In the genomic region with DNA sequence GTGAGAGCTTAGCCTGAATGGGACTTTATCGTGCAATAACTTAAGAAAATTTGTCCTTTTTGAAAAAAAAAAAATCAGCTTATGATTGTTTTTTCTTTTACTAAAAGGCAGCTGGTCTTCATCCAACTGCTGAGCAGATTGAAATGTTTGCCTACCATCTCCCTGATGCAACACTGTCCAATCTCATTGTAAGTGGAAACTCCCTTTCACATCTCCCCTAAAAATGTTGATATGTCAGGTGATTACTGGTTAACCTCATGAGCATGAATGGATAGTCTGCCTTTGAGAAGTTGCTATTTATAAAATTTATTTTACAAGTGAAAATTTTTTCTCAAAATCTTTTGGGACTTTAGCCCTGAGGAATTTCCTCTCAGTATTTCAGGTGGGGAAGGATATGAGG, we compare ENCODE assay signal across 15 cellular contexts. TPM values are rescaled to one million over a fixed set of nuclear protein-coding genes. Genes with fewer than 3 reads are reported as not detected.
DNase-seq lines count a peak whose midpoint lies in the region; ATAC-seq and TF ChIP-seq lines count a peak whose summit lies in the region.
"Had no signal": no experiment of that assay in that cellular context is flagged by ENCODE, and none has a peak within 500 bp of the region (broad histone marks: within the 10 kb centered on the region; RNA-seq: fewer than 3 reads in every experiment).

No MANE protein-coding gene starts in this region.

- peak overlapping the region; percentile 79 for H3K27ac Mint-ChIP-seq in CD8-positive, alpha-beta T cell
- peak overlapping the region in 1 of 9 donors; percentile 51 for H3K27ac Mint-ChIP-seq in naive thymus-derived CD4-positive, alpha-beta T cell
- H3K27ac Mint-ChIP-seq: HFFc6 had no signal

- TF ChIP-seq EP300 in ovary (IDR thresholded peaks at IDR 0.05) = no peak

- no peaks in the 10 kb centered on the region for H3K9me3 Mint-ChIP-seq in CD8-positive, alpha-beta T cell
- no peaks in the 10 kb centered on the region for H3K9me3 Mint-ChIP-seq in naive thymus-derived CD4-positive, alpha-beta T cell
- H3K9me3 Mint-ChIP-seq: HFFc6 had no signal

- TF ChIP-seq CTCF in CD8-positive, alpha-beta T cell (IDR thresholded peaks at IDR 0.05) = no peak
- no peak for TF ChIP-seq CTCF in astrocyte of the spinal cord (IDR thresholded peaks at IDR 0.05; ENCODE audit: low read depth, low read length)
- TF ChIP-seq CTCF in ovary (IDR thresholded peaks at IDR 0.05) = no peak

- ATAC-seq in CD8-positive, alpha-beta T cell = peak; percentile 57
- peak; percentile 67 for ATAC-seq in naive thymus-derived CD4-positive, alpha-beta T cell
- ATAC-seq in Right ventricle myocardium inferior = no peak

- WGBS in ovary, 3 donors = 75 to 79% (median 76%) methylated on average over 1 of the region's 1 CpG

- no peaks in the 10 kb centered on the region for H3K9me3 ChIP-seq in CD8-positive, alpha-beta T cell (ENCODE audit: low read length)
- H3K9me3 ChIP-seq in naive thymus-derived CD4-positive, alpha-beta T cell (ENCODE audit: control insufficient read depth in 2 of 3, low read length in 3 of 3) = no peaks in the 10 kb centered on the region
- H3K9me3 ChIP-seq in ovary = no peaks in the 10 kb centered on the region
- H3K9me3 ChIP-seq: Caco-2, left ventricle myocardium inferior had no signal

- intact Hi-C loops in CD8-positive, alpha-beta T cell (cut with DNase I, micrococcal nuclease) = no loop called here
- intact Hi-C loops in naive thymus-derived CD4-positive, alpha-beta T cell (cut with micrococcal nuclease) = loop anchor here in 1 of 2 donors (1.0 kb wide), 1 partner anchor 22 kb away; the partner anchor contains the start of gene SUPV3L1
- intact Hi-C loops in Right ventricle myocardium inferior (cut with DNase I) = no loop called here
- intact Hi-C loops in ovary (cut with DNase I) = no loop called here

- no peaks in the 10 kb centered on the region for H3K27me3 Mint-ChIP-seq in CD8-positive, alpha-beta T cell (ENCODE audit: low read depth)
- no peaks in the 10 kb centered on the region for H3K27me3 Mint-ChIP-seq in naive thymus-derived CD4-positive, alpha-beta T cell

- no peak overlapping the region for H3K4me3 Mint-ChIP-seq in CD8-positive, alpha-beta T cell
- H3K4me3 Mint-ChIP-seq in naive thymus-derived CD4-positive, alpha-beta T cell = peak overlapping the region in 1 of 10 donors; percentile 63
- H3K4me3 Mint-ChIP-seq: HFFc6 had no signal

- peaks cover 18% of the 10 kb centered on the region for H3K36me3 ChIP-seq in CD8-positive, alpha-beta T cell (ENCODE audit: insufficient read depth, low read length)
- peaks cover 9 to 71% (median 24%) of the 10 kb centered on the region in 3 experiments for H3K36me3 ChIP-seq in naive thymus-derived CD4-positive, alpha-beta T cell (ENCODE audit: control insufficient read depth in 2 of 3, insufficient read depth in 3 of 3, low read length in 3 of 3)
- H3K36me3 ChIP-seq in ovary = no peaks in the 10 kb centered on the region

- in situ Hi-C loops in astrocyte of the spinal cord (cut with HindIII; ENCODE audit: low sequenced_read_pairs) = no loop called here

- peaks cover 19% of the 10 kb centered on the region for H3K4me1 ChIP-seq in CD8-positive, alpha-beta T cell (ENCODE audit: insufficient read depth, low read length)
- peaks cover 0 to 35% of the 10 kb centered on the region in 2 donors for H3K4me1 ChIP-seq in naive thymus-derived CD4-positive, alpha-beta T cell (ENCODE audit: control insufficient read depth in 2 of 2, insufficient read depth in 2 of 2, low read length in 2 of 2)
- no peaks in the 10 kb centered on the region for H3K4me1 ChIP-seq in ovary (ENCODE audit: insufficient read depth)
- H3K4me1 ChIP-seq: left ventricle myocardium inferior had no signal

- no peak overlapping the region for H3K27ac ChIP-seq in CD8-positive, alpha-beta T cell (ENCODE audit: low read depth, low read length)
- no peak overlapping the region for H3K27ac ChIP-seq in naive thymus-derived CD4-positive, alpha-beta T cell (ENCODE audit: low read depth, low read length)
- no peak overlapping the region for H3K27ac ChIP-seq in ovary
- H3K27ac ChIP-seq: brain microvascular endothelial cell, left ventricle myocardium inferior had no signal

- POLR2A ChIA-PET in CD8-positive, alpha-beta T cell (lab: Charles Lee) = no interaction called here
- POLR2A ChIA-PET in naive thymus-derived CD4-positive, alpha-beta T cell (lab: Charles Lee) = interaction anchor here (0.7 kb wide), 1 partner anchor 146 kb away, joined by 3 read pairs; no protein-coding TSS in a partner anchor

- DNase-seq in CD8-positive, alpha-beta T cell = no peak
- peak; percentile 26 for DNase-seq in NAMALWA (ENCODE audit: low spot score)
- peak; percentile 5 for DNase-seq in astrocyte of the spinal cord (ENCODE audit: low read depth, low spot score)
- DNase-seq in naive thymus-derived CD4-positive, alpha-beta T cell = no peak
- DNase-seq in Right ventricle myocardium inferior (ENCODE audit: missing footprints) = no peak
- no peak for DNase-seq in DMS79 treated with DMSO at 0.1 percent for 48 hours (lab: John Stamatoyannopoulos, UW)
- DNase-seq in NCI-H446 treated with DMSO at 0.1 percent for 48 hours (lab: John Stamatoyannopoulos, UW) = no peak
- DNase-seq in ovary = no peak
- DNase-seq: brain microvascular endothelial cell, Caco-2, HFFc6, left ventricle myocardium inferior, NCI-H748 treated with DMSO at 0.1 percent for 48 hours, SHP77 treated with DMSO at 0.1 percent for 48 hours, small intestine had no signal

- TF ChIP-seq POLR2A in ovary (IDR thresholded peaks at IDR 0.05) = no peak

- CTCF ChIA-PET in CD8-positive, alpha-beta T cell (lab: Charles Lee) = interaction anchor here (0.6 kb wide), 1 partner anchor 198 kb away, joined by 3 read pairs; no protein-coding TSS in a partner anchor
- CTCF ChIA-PET in naive thymus-derived CD4-positive, alpha-beta T cell (lab: Charles Lee) = no interaction called here

- H3K4me3 ChIP-seq in CD8-positive, alpha-beta T cell (ENCODE audit: low read depth, low read length) = no peak overlapping the region
- H3K4me3 ChIP-seq in astrocyte of the spinal cord (ENCODE audit: low read depth, low read length) (no peak overlapping the region), ovary (no peak overlapping the region)
- no peak overlapping the region for H3K4me3 ChIP-seq in naive thymus-derived CD4-positive, alpha-beta T cell (ENCODE audit: low read length)
- H3K4me3 ChIP-seq: left ventricle myocardium inferior had no signal

- peaks cover 69% of the 10 kb centered on the region for H3K36me3 Mint-ChIP-seq in CD8-positive, alpha-beta T cell
- peaks cover 6 to 33% (median 19%) of the 10 kb centered on the region in 5 donors for H3K36me3 Mint-ChIP-seq in naive thymus-derived CD4-positive, alpha-beta T cell

- H3K4me1 Mint-ChIP-seq in CD8-positive, alpha-beta T cell (ENCODE audit: low read depth) = peaks cover 24% of the 10 kb centered on the region
- H3K4me1 Mint-ChIP-seq in naive thymus-derived CD4-positive, alpha-beta T cell = peaks cover 0 to 60% (median 0%) of the 10 kb centered on the region in 7 donors

- H3K27me3 ChIP-seq in CD8-positive, alpha-beta T cell (ENCODE audit: insufficient read depth, low read length) = no peaks in the 10 kb centered on the region
- no peaks in the 10 kb centered on the region for H3K27me3 ChIP-seq in naive thymus-derived CD4-positive, alpha-beta T cell (ENCODE audit: control insufficient read depth in 2 of 2, insufficient read depth in 2 of 2, low read length in 2 of 2)
- no peaks in the 10 kb centered on the region for H3K27me3 ChIP-seq in ovary
- H3K27me3 ChIP-seq: brain microvascular endothelial cell had no signal

RNA-seq across cellular contexts. Expression of gene HKDC1, which starts 17.8 kb away (rescaled TPM):
- under 1 TPM; 0.39 to 0.76 TPM for total RNA-seq in CD8-positive, alpha-beta T cell
- total RNA-seq in naive thymus-derived CD4-positive, alpha-beta T cell = 1 to 10 TPM; 1.9 to 4.8 (median 4.1) TPM
- polyA plus RNA-seq in naive thymus-derived CD4-positive, alpha-beta T cell = 10 to 100 TPM in 1 of 2 donors, 1 to 10 TPM in 1; 2.8 to 10.9 TPM
- total RNA-seq in Right ventricle myocardium inferior (not detected), ovary (1 to 10 TPM in 2 of 7 donors, under 1 TPM in 3, not detected in 2; 0.83 to 6.4 (median 0.94) TPM)
- polyA plus RNA-seq in ovary = 1 to 10 TPM in 1 of 2 donors, under 1 TPM in 1; 0.01 to 1.1 TPM
- total RNA-seq: left ventricle myocardium inferior had no signal

RNA-seq across cellular contexts. Expression of gene SUPV3L1, which starts 22.3 kb away (rescaled TPM):
- 10 to 100 TPM; 89.3 to 99.6 TPM for total RNA-seq in CD8-positive, alpha-beta T cell
- total RNA-seq in naive thymus-derived CD4-positive, alpha-beta T cell = 10 to 100 TPM; 39.3 to 63.2 (median 42.1) TPM
- 10 to 100 TPM; 16.5 to 25.2 TPM for polyA plus RNA-seq in naive thymus-derived CD4-positive, alpha-beta T cell
- total RNA-seq in Right ventricle myocardium inferior = 40.1 TPM
- 10 to 100 TPM; 21.7 to 39.8 (median 28.4) TPM for total RNA-seq in ovary
- polyA plus RNA-seq in ovary = 10 to 100 TPM; 23.6 to 35.0 TPM

Comparison
In these comparisons a context has a peak if more than half of its experiments do, and no peak if none do; other contexts are left out.
1. DNase-seq: peak in NAMALWA (single experiment) and astrocyte of the spinal cord (single experiment); none in CD8-positive, alpha-beta T cell (0 of 7), naive thymus-derived CD4-positive, alpha-beta T cell (0 of 9), Right ventricle myocardium inferior (single experiment), DMS79 treated with DMSO at 0.1 percent for 48 hours (single experiment), NCI-H446 treated with DMSO at 0.1 percent for 48 hours (single experiment) and ovary (0 of 5).